In genomic region chr9:16825971-16826370, GRCh38 we compare ENCODE assay signal across 9 cellular contexts. TPM values are rescaled to one million over a fixed set of nuclear protein-coding genes. Genes with fewer than 3 reads are reported as not detected.
DNase-seq lines count a peak whose midpoint lies in the region; TF ChIP-seq lines count a peak whose summit lies in the region.
"Had no signal": no experiment of that assay in that cellular context is flagged by ENCODE, and none has a peak within 500 bp of the region (broad histone marks: within the 10 kb centered on the region; RNA-seq: fewer than 3 reads in every experiment).

No MANE protein-coding gene starts in this region.

- H3K9me3 ChIP-seq in adipocyte (ENCODE audit: control insufficient read depth, low read length) (no peaks in the 10 kb centered on the region), hepatocyte (ENCODE audit: low read depth) (no peaks in the 10 kb centered on the region), transverse colon (no peaks in the 10 kb centered on the region)
- H3K9me3 ChIP-seq: pancreas had no signal

- H3K79me2 ChIP-seq in hepatocyte = peaks cover 15% of the 10 kb centered on the region

- no peaks in the 10 kb centered on the region for H4K20me1 ChIP-seq in hepatocyte (ENCODE audit: insufficient read depth, poor library complexity, severe bottlenecking)

- H3K27ac ChIP-seq in hepatocyte (peak overlapping the region; percentile 82), transverse colon (peak overlapping the region; percentile 28 to 51 (median 46))
- H3K27ac ChIP-seq: pancreas had no signal

- H3K4me3 ChIP-seq in adipocyte (ENCODE audit: low read length) (peak overlapping the region; percentile 50), hepatocyte (no peak overlapping the region), transverse colon (no peak overlapping the region)
- H3K4me3 ChIP-seq: pancreas had no signal

- H2AFZ ChIP-seq in hepatocyte = no peak overlapping the region

- TF ChIP-seq EP300 in transverse colon (IDR thresholded peaks at IDR 0.05; ENCODE audit: low read depth) = no peak

- TF ChIP-seq POLR2A in transverse colon (IDR thresholded peaks at IDR 0.05) (no peak), erythroblast (IDR thresholded peaks at IDR 0.05; ENCODE audit: low read length) (no peak)

- DNase-seq in HCEC 1CT (peak; percentile 96), adipocyte (ENCODE audit: low read depth) (peak; percentile 86), hepatocyte (ENCODE audit: low spot score) (peak; percentile 35), transverse colon (peak; percentile 12), erythroblast (lab: John Stamatoyannopoulos, UW) (no peak), Kasumi-1 (lab: John Stamatoyannopoulos, UW) (no peak)
- DNase-seq in activated effector memory CD4-positive, alpha-beta T cell treated with anti-CD3 and anti-CD28 coated beads, Interleukin-2, amount 50 U/mL, for 16 hours = no peak
- DNase-seq: activated CD4-positive, alpha-beta memory T cell treated with anti-CD3 and anti-CD28 coated beads, Interleukin-2, amount 10 ng/mL, durations not matched to agents 7 days and 5 days; pancreas had no signal

- WGBS in hepatocyte (ENCODE audit: low lambda C conversion rate, missing lambda C conversion rate) = 23% methylated on average over 3 of the region's 3 CpGs
- WGBS in transverse colon (ENCODE audit: low coverage in 1 of 2), 2 donors = 65% methylated on average over 3 of the region's 3 CpGs; no CpG with 5 or more reads in 1 of the 2 donors

- peak overlapping the region; percentile 16 for H3K9ac ChIP-seq in adipocyte (ENCODE audit: low read length)

- H3K4me1 ChIP-seq in adipocyte (ENCODE audit: control insufficient read depth, insufficient read depth, low read length) = peaks cover 50% of the 10 kb centered on the region
- H3K4me1 ChIP-seq in hepatocyte (ENCODE audit: insufficient read depth) = peaks cover 49% of the 10 kb centered on the region
- H3K4me1 ChIP-seq in transverse colon = peaks cover 0 to 22% (median 21%) of the 10 kb centered on the region in 4 donors

- no peaks in the 10 kb centered on the region for H3K27me3 ChIP-seq in adipocyte (replicated peaks; ENCODE audit: control insufficient read depth, insufficient read depth, low read length)
- H3K27me3 ChIP-seq in hepatocyte = no peaks in the 10 kb centered on the region
- H3K27me3 ChIP-seq in transverse colon = peaks cover 7% of the 10 kb centered on the region
- H3K27me3 ChIP-seq: pancreas had no signal

- in situ Hi-C loops in transverse colon (cut with MboI; ENCODE audit: low pct_ligation_motif_present in 1 of 4, low pct_unique_long_range_greater_than_20kb in 1 of 4, low sequenced_read_pairs in 3 of 4) = no loop called here

- H3K9me2 ChIP-seq in hepatocyte (replicated peaks; ENCODE audit: insufficient read depth) = no peaks in the 10 kb centered on the region

- intact Hi-C loops in transverse colon (cut with DNase I; ENCODE audit: low total_unique reads) = no loop called here

- peak overlapping the region; percentile 53 for H3K4me2 ChIP-seq in hepatocyte

- H3K36me3 ChIP-seq in adipocyte (ENCODE audit: control insufficient read depth, insufficient read depth, low read length, severe bottlenecking) (no peaks in the 10 kb centered on the region), hepatocyte (replicated peaks; ENCODE audit: insufficient read depth, low read depth) (no peaks in the 10 kb centered on the region), transverse colon (no peaks in the 10 kb centered on the region)
- H3K36me3 ChIP-seq: pancreas had no signal

- no peak for TF ChIP-seq CTCF in hepatocyte (IDR thresholded peaks at IDR 0.05; ENCODE audit: poor library complexity)
- no peak for TF ChIP-seq CTCF in transverse colon (IDR thresholded peaks at IDR 0.05)

RNA-seq across cellular contexts. Expression of gene BNC2, which starts 44.5 kb away (rescaled TPM):
- total RNA-seq in hepatocyte (16.5 and 20.7 TPM in 2 replicates), transverse colon (10 to 100 TPM; 20.5 to 55.4 (median 26.2) TPM)
- 19.3 and 25.3 TPM in 2 replicates for polyA plus RNA-seq in hepatocyte
- total RNA-seq: activated CD4-positive, alpha-beta memory T cell treated with anti-CD3 and anti-CD28 coated beads, Interleukin-2, amount 10 ng/mL, durations not matched to agents 7 days and 5 days had no signal

Comparison
In these comparisons a context has a peak if more than half of its experiments do, and no peak if none do; other contexts are left out.
1. DNase-seq: peak in HCEC 1CT (single experiment), adipocyte (single experiment), hepatocyte (single experiment) and transverse colon (single experiment); none in erythroblast (0 of 2), Kasumi-1 (0 of 2) and activated effector memory CD4-positive, alpha-beta T cell treated with anti-CD3 and anti-CD28 coated beads, Interleukin-2, amount 50 U/mL, for 16 hours (single experiment).